ENCODE assay signal across 1 cellular context in genomic region chr6:109008951-109009760, GRCh38.
A peak's percentile ranks its signal among the peaks of the same experiment; 100 is the strongest.
TF ChIP-seq lines count a peak whose summit lies in the region.

No MANE protein-coding gene starts in this region.

TF ChIP-seq in HepG2, 621 proteins besides CTCF, POLR2A, EP300 and RAD21 (continued from another document and continues in another):
- TF ChIP-seq LBX2 (CRISPR knock-in tag; IDR thresholded peaks at IDR 0.05; ENCODE audit: borderline replicate concordance): no peak
- TF ChIP-seq MEF2D (CRISPR knock-in tag; IDR thresholded peaks at IDR 0.05): no peak
- TF ChIP-seq HMG20A (CRISPR knock-in tag; IDR thresholded peaks at IDR 0.05; ENCODE audit: borderline replicate concordance): no peak
- TF ChIP-seq SRSF1 (optimal IDR thresholded peaks at IDR 0.05; ENCODE audit: low read depth, low read length): no peak
- peak; percentile 52; the same call in 1 of the 2 replicates for TF ChIP-seq ZBTB38 (CRISPR knock-in tag; IDR thresholded peaks at IDR 0.05)
- no peak for TF ChIP-seq RFXANK (CRISPR knock-in tag; IDR thresholded peaks at IDR 0.05)
- TF ChIP-seq NCOA1 (CRISPR knock-in tag; IDR thresholded peaks at IDR 0.05): no peak
- no peak for TF ChIP-seq MYNN (CRISPR knock-in tag; IDR thresholded peaks at IDR 0.05; ENCODE audit: low read depth)
- TF ChIP-seq ZNF563 (CRISPR knock-in tag; IDR thresholded peaks at IDR 0.05): peak; percentile 95
- no peak for TF ChIP-seq ZBTB34 (CRISPR knock-in tag; IDR thresholded peaks at IDR 0.05)
- no peak for TF ChIP-seq MED8 (CRISPR knock-in tag; IDR thresholded peaks at IDR 0.05; ENCODE audit: insufficient replicate concordance)
- TF ChIP-seq ATF7 (IDR thresholded peaks at IDR 0.05): no peak
- peak; percentile 27; the same call in 1 of the 2 replicates for TF ChIP-seq ATF7 (CRISPR knock-in tag; IDR thresholded peaks at IDR 0.05)
- TF ChIP-seq TBL1XR1 (IDR thresholded peaks at IDR 0.05; ENCODE audit: borderline replicate concordance, low read length, partially characterized antibody): no peak
- no peak for TF ChIP-seq ZNF350 (CRISPR knock-in tag; IDR thresholded peaks at IDR 0.05; ENCODE audit: borderline replicate concordance, low read depth)
- TF ChIP-seq SMARCE1 (IDR thresholded peaks at IDR 0.05; ENCODE audit: borderline replicate concordance): no peak
- no peak for TF ChIP-seq RAD51 (IDR thresholded peaks at IDR 0.05; ENCODE audit: borderline replicate concordance)
- TF ChIP-seq GFI1 (CRISPR knock-in tag; IDR thresholded peaks at IDR 0.05; ENCODE audit: borderline replicate concordance): no peak
- peak; percentile 73 for TF ChIP-seq ZNF292 (CRISPR knock-in tag; IDR thresholded peaks at IDR 0.05; ENCODE audit: borderline replicate concordance, low read depth)
- no peak for TF ChIP-seq PHF5A (CRISPR knock-in tag; IDR thresholded peaks at IDR 0.05; ENCODE audit: low read depth, unreplicated experiment)
- TF ChIP-seq ZNF407 (CRISPR knock-in tag; IDR thresholded peaks at IDR 0.05; ENCODE audit: not compliant biosample characterization): peak; percentile 17
- peak in 1 of 2 experiments; percentile 78; a peak in 3 of 4 replicates for TF ChIP-seq HMGXB4 (CRISPR knock-in tag; IDR thresholded peaks at IDR 0.05; ENCODE audit: borderline replicate concordance in 1 of 2, low read depth in 1 of 2)
- no peak for TF ChIP-seq ZBTB43 (CRISPR knock-in tag; conservative IDR thresholded peaks at IDR 0.05)
- no peak for TF ChIP-seq FOXK2 (IDR thresholded peaks at IDR 0.05)
- no peak; the same call in 1 of the 2 replicates for TF ChIP-seq IRF2 (CRISPR knock-in tag; IDR thresholded peaks at IDR 0.05)
- TF ChIP-seq ZNF367 (CRISPR knock-in tag; IDR thresholded peaks at IDR 0.05; ENCODE audit: borderline replicate concordance): no peak; the same call in 1 of the 2 replicates
- TF ChIP-seq ZZZ3 (CRISPR knock-in tag; IDR thresholded peaks at IDR 0.05; ENCODE audit: borderline replicate concordance): no peak
- TF ChIP-seq RXRB (CRISPR knock-in tag; IDR thresholded peaks at IDR 0.05; ENCODE audit: borderline replicate concordance): no peak
- TF ChIP-seq FIP1L1 (IDR thresholded peaks at IDR 0.05; ENCODE audit: borderline replicate concordance, insufficient read depth, low read depth, low read length): no peak
- peak; percentile 85; the same call in 1 of the 2 replicates for TF ChIP-seq ZNF329 (CRISPR knock-in tag; IDR thresholded peaks at IDR 0.05; ENCODE audit: low read depth)
- TF ChIP-seq RFX1 (IDR thresholded peaks at IDR 0.05): no peak
- no peak for TF ChIP-seq ZNF552 (CRISPR knock-in tag; IDR thresholded peaks at IDR 0.05; ENCODE audit: borderline replicate concordance)
- peak; percentile 70; the same call in 1 of the 2 replicates for TF ChIP-seq HINFP (CRISPR knock-in tag; IDR thresholded peaks at IDR 0.05; ENCODE audit: low read depth)
- TF ChIP-seq ZNF567 (CRISPR knock-in tag; IDR thresholded peaks at IDR 0.05; ENCODE audit: borderline replicate concordance): no peak
- no peak for TF ChIP-seq SNAPC4 (CRISPR knock-in tag; IDR thresholded peaks at IDR 0.05)
- TF ChIP-seq ZNF432 (CRISPR knock-in tag; IDR thresholded peaks at IDR 0.05; ENCODE audit: borderline replicate concordance): no peak
- no peak for TF ChIP-seq POLR2AphosphoS2 (IDR thresholded peaks at IDR 0.05; ENCODE audit: low read depth, low read length)
- no peak for TF ChIP-seq SETDB1 (CRISPR knock-in tag; IDR thresholded peaks at IDR 0.05; ENCODE audit: borderline replicate concordance)
- TF ChIP-seq NONO (IDR thresholded peaks at IDR 0.05): no peak
- peak; percentile 80 for TF ChIP-seq NONO (CRISPR knock-in tag; conservative IDR thresholded peaks at IDR 0.05)
- TF ChIP-seq KAT7 (CRISPR knock-in tag; IDR thresholded peaks at IDR 0.05; ENCODE audit: borderline replicate concordance): peak; percentile 82; the same call in 1 of the 2 replicates
- no peak for TF ChIP-seq TERF1 (CRISPR knock-in tag; IDR thresholded peaks at IDR 0.05)
- TF ChIP-seq ZNF614 (CRISPR knock-in tag; IDR thresholded peaks at IDR 0.05; ENCODE audit: borderline replicate concordance): peak; percentile 3; the same call in 1 of the 2 replicates
